11 cellular contexts compared by ENCODE assay signal in genomic region chr4:9497575-9498467, GRCh38. TPM values are rescaled to one million over a fixed set of nuclear protein-coding genes. Genes with fewer than 3 reads are reported as not detected.
"Had no signal": no experiment of that assay in that cellular context is flagged by ENCODE, and none has a peak within 500 bp of the region (broad histone marks: within the 10 kb centered on the region; RNA-seq: fewer than 3 reads in every experiment).

No MANE protein-coding gene starts in this region.

RNA-seq across cellular contexts. Expression of gene DEFB131A, which starts 53.6 kb away (rescaled TPM):
- total RNA-seq: activated CD4-positive, alpha-beta memory T cell treated with anti-CD3 and anti-CD28 coated beads for 36 hours; activated CD4-positive, alpha-beta T cell treated with anti-CD3 and anti-CD28 coated beads for 36 hours; cardiac septum; dorsolateral prefrontal cortex; frontal cortex; left lobe of liver; lung microvascular endothelial cell; mononuclear cell; pancreas; upper lobe of left lung had no signal
- polyA plus RNA-seq: pancreas, SK-N-SH had no signal
